8 cellular contexts compared by ENCODE assay signal in genomic region chr13:114314074-114314912, GRCh38. TPM values are rescaled to one million over a fixed set of nuclear protein-coding genes. Genes with fewer than 3 reads are reported as not detected.
DNase-seq lines count a peak whose midpoint lies in the region; ATAC-seq and TF ChIP-seq lines count a peak whose summit lies in the region.

Gene CHAMP1, plus strand, starts transcription at chr13:114314503. Its CDS starts 9,340 bp downstream, at chr13:114323843.

- H3K27ac ChIP-seq in rectal smooth muscle tissue (ENCODE audit: low read depth, low read length) (peak within 1 kb of the TSS; percentile 74), vagina (peak within 1 kb of the TSS; percentile 71)

- in situ Hi-C loops in astrocyte of the cerebellum (cut with HindIII; ENCODE audit: low sequenced_read_pairs): no loop called here

- intact Hi-C loops in vagina (cut with DNase I): no loop called here

- H3K36me3 ChIP-seq in rectal smooth muscle tissue (ENCODE audit: control insufficient read depth, insufficient read depth, low read length): no peaks in the 10 kb centered on the region
- no peaks in the 10 kb centered on the region for H3K36me3 ChIP-seq in vagina

- H3K4me1 ChIP-seq in rectal smooth muscle tissue (ENCODE audit: control insufficient read depth, insufficient read depth, low read length) (peaks cover 15% of the 10 kb centered on the region), vagina (peaks cover 54% of the 10 kb centered on the region)

- peak in 1 of 2 donors; percentile 76 for TF ChIP-seq POLR2A in vagina (IDR thresholded peaks at IDR 0.05)

- H3K27me3 ChIP-seq in rectal smooth muscle tissue (ENCODE audit: control insufficient read depth, insufficient read depth, low read length): no peaks in the 10 kb centered on the region
- H3K27me3 ChIP-seq in vagina: no peaks in the 10 kb centered on the region

- peak within 1 kb of the TSS; percentile 77 for H3K9ac ChIP-seq in rectal smooth muscle tissue (ENCODE audit: low read length)

- no peaks in the 10 kb centered on the region for H3K9me3 ChIP-seq in vagina

- H3K4me3 ChIP-seq in astrocyte of the cerebellum (ENCODE audit: low read depth, low read length) (peak within 1 kb of the TSS; percentile 65), rectal smooth muscle tissue (ENCODE audit: low read length) (peak within 1 kb of the TSS; percentile 83), vagina (peak within 1 kb of the TSS; percentile 56 to 98)

- DNase-seq in NCI-H2029 (lab: John Stamatoyannopoulos, UW): peak; percentile 75
- DNase-seq in T-helper 9 cell: peak; percentile 78
- DNase-seq in astrocyte of the cerebellum (ENCODE audit: low read depth): peak; percentile 86
- DNase-seq in hepatic stellate cell (ENCODE audit: low spot score): peak; percentile 97
- peak in 1 of 2 donors; percentile 92 for DNase-seq in vagina (ENCODE audit: extremely low spot score in 2 of 2)

- TF ChIP-seq CTCF in astrocyte of the cerebellum (IDR thresholded peaks at IDR 0.05; ENCODE audit: low read depth, low read length, missing control alignments): no peak
- no peak for TF ChIP-seq CTCF in vagina (IDR thresholded peaks at IDR 0.05)

- ATAC-seq in GM18511 (IDR thresholded peaks at IDR 0.05; ENCODE audit: unreplicated experiment): peak; percentile 90
- ATAC-seq in HG02981 (IDR thresholded peaks at IDR 0.05; ENCODE audit: unreplicated experiment): peak; percentile 76

RNA-seq across cellular contexts. Expression of gene CHAMP1, which starts in this region (rescaled TPM):
- 19.9 TPM for total RNA-seq in vagina
